Comparison of ENCODE assay signal across 11 cellular contexts in genomic region chr17:82527893-82528292, GRCh38.
DNase-seq lines count a peak whose midpoint lies in the region; ATAC-seq and TF ChIP-seq lines count a peak whose summit lies in the region.
"Had no signal": no experiment of that assay in that cellular context is flagged by ENCODE, and none has a peak within 500 bp of the region (broad histone marks: within the 10 kb centered on the region; RNA-seq: fewer than 3 reads in every experiment).

No MANE protein-coding gene starts in this region.

- no peaks in the 10 kb centered on the region for H3K27me3 ChIP-seq in adipocyte (replicated peaks; ENCODE audit: control insufficient read depth, insufficient read depth, low read length)
- H3K27me3 ChIP-seq in MM.1S (replicated peaks; ENCODE audit: insufficient read depth, low read length), result no peaks in the 10 kb centered on the region
- H3K27me3 ChIP-seq: neutrophil, Peyer's patch had no signal

- H3K9me2 ChIP-seq in MM.1S (replicated peaks; ENCODE audit: insufficient read depth, low read length), result no peaks in the 10 kb centered on the region

- H3F3A ChIP-seq in MM.1S (ENCODE audit: insufficient read depth, low read length), result no peaks in the 10 kb centered on the region

- H3K9me3 ChIP-seq in adipocyte (ENCODE audit: control insufficient read depth, low read length), result no peaks in the 10 kb centered on the region
- no peaks in the 10 kb centered on the region for H3K9me3 ChIP-seq in MM.1S (replicated peaks; ENCODE audit: insufficient read depth, low read length)
- H3K9me3 ChIP-seq: neutrophil, Peyer's patch had no signal

- no peak overlapping the region for H3K4me3 Mint-ChIP-seq in activated T-cell treated with anti-CD3 and anti-CD28 coated beads, Interleukin-2, amount 50 U/mL, for 24 hours
- no peak overlapping the region for H3K4me3 Mint-ChIP-seq in stimulated activated naive B cell treated with anti-CD40 and anti-IgM and Interleukin-4, amounts not matched to agents 10 μg/mL and 1 μg/mL and 100 μg/mL, for 72 hours

- H3K4me1 ChIP-seq in adipocyte (ENCODE audit: control insufficient read depth, insufficient read depth, low read length), result peaks cover 46% of the 10 kb centered on the region
- no peaks in the 10 kb centered on the region for H3K4me1 ChIP-seq in MM.1S (ENCODE audit: low read length)

- no peaks in the 10 kb centered on the region for H3K36me3 ChIP-seq in adipocyte (ENCODE audit: control insufficient read depth, insufficient read depth, low read length, severe bottlenecking)
- no peaks in the 10 kb centered on the region for H3K36me3 ChIP-seq in MM.1S (replicated peaks; ENCODE audit: insufficient read depth, low read length)
- H3K36me3 ChIP-seq: neutrophil, Peyer's patch had no signal

- no peak overlapping the region for H3K4me2 ChIP-seq in MM.1S (ENCODE audit: low read depth, low read length)

- H3K4me3 ChIP-seq in adipocyte (ENCODE audit: low read length), result peak overlapping the region; percentile 0
- H3K4me3 ChIP-seq in MM.1S (ENCODE audit: low read length), result no peak overlapping the region
- H3K4me3 ChIP-seq: Peyer's patch had no signal

- no peak for ATAC-seq in stimulated activated naive B cell treated with anti-CD40 and anti-IgM and Interleukin-4, amounts not matched to agents 10 μg/mL and 1 μg/mL and 100 μg/mL, for 72 hours (replicated peaks)

- H4K20me1 ChIP-seq in MM.1S (ENCODE audit: insufficient read depth, low read length), result peaks cover 67% of the 10 kb centered on the region

- no peaks in the 10 kb centered on the region for H3K27me3 Mint-ChIP-seq in activated T-cell treated with anti-CD3 and anti-CD28 coated beads, Interleukin-2, amount 50 U/mL, for 24 hours
- no peaks in the 10 kb centered on the region for H3K27me3 Mint-ChIP-seq in stimulated activated naive B cell treated with anti-CD40 and anti-IgM and Interleukin-4, amounts not matched to agents 10 μg/mL and 1 μg/mL and 100 μg/mL, for 72 hours

- peaks cover 100% of the 10 kb centered on the region for H3K79me2 ChIP-seq in MM.1S (ENCODE audit: low read length)

- no peaks in the 10 kb centered on the region for H3K9me3 Mint-ChIP-seq in activated T-cell treated with anti-CD3 and anti-CD28 coated beads, Interleukin-2, amount 50 U/mL, for 24 hours
- H3K9me3 Mint-ChIP-seq in stimulated activated naive B cell treated with anti-CD40 and anti-IgM and Interleukin-4, amounts not matched to agents 10 μg/mL and 1 μg/mL and 100 μg/mL, for 72 hours, result no peaks in the 10 kb centered on the region

- peak overlapping the region; percentile 41 for H3K27ac Mint-ChIP-seq in activated T-cell treated with anti-CD3 and anti-CD28 coated beads, Interleukin-2, amount 50 U/mL, for 24 hours
- H3K27ac Mint-ChIP-seq in stimulated activated naive B cell treated with anti-CD40 and anti-IgM and Interleukin-4, amounts not matched to agents 10 μg/mL and 1 μg/mL and 100 μg/mL, for 72 hours, result peak overlapping the region; percentile 56

- no peak overlapping the region for H3K27ac ChIP-seq in MM.1S (ENCODE audit: low read length)
- H3K27ac ChIP-seq: neutrophil had no signal

- peaks cover 48% of the 10 kb centered on the region for H3K36me3 Mint-ChIP-seq in activated T-cell treated with anti-CD3 and anti-CD28 coated beads, Interleukin-2, amount 50 U/mL, for 24 hours (ENCODE audit: low read depth)
- peaks cover 12 to 28% of the 10 kb centered on the region in 2 donors for H3K36me3 Mint-ChIP-seq in stimulated activated naive B cell treated with anti-CD40 and anti-IgM and Interleukin-4, amounts not matched to agents 10 μg/mL and 1 μg/mL and 100 μg/mL, for 72 hours

- H3K4me1 Mint-ChIP-seq in activated T-cell treated with anti-CD3 and anti-CD28 coated beads, Interleukin-2, amount 50 U/mL, for 24 hours (ENCODE audit: low read depth), result peaks cover 68% of the 10 kb centered on the region
- peaks cover 43 to 62% of the 10 kb centered on the region in 2 donors for H3K4me1 Mint-ChIP-seq in stimulated activated naive B cell treated with anti-CD40 and anti-IgM and Interleukin-4, amounts not matched to agents 10 μg/mL and 1 μg/mL and 100 μg/mL, for 72 hours

- no peak overlapping the region for H2AFZ ChIP-seq in MM.1S (ENCODE audit: low read length)

- no peak for DNase-seq in activated T-cell treated with anti-CD3 and anti-CD28 coated beads, Interleukin-2, amount 50 U/mL, for 24 hours
- DNase-seq in activated T-cell treated with anti-CD3 and anti-CD28 coated beads, Interleukin-2, amount 50 U/mL, for 48 hours, result no peak
- DNase-seq in adipocyte (ENCODE audit: low read depth), result no peak
- peak; percentile 40 for DNase-seq in inferior parietal cortex (ENCODE audit: extremely low spot score)
- no peak for DNase-seq in stimulated activated naive B cell treated with anti-CD40 and anti-IgM and Interleukin-4, amounts not matched to agents 10 μg/mL and 1 μg/mL and 100 μg/mL, for 72 hours
- no peak for DNase-seq in MM.1S
- DNase-seq in NCI-H1436 treated with DMSO at 0.1 percent for 48 hours (lab: John Stamatoyannopoulos, UW), result no peak
- DNase-seq in NCI-H82 treated with DMSO at 0.1 percent for 48 hours (lab: John Stamatoyannopoulos, UW; ENCODE audit: unreplicated experiment), result no peak
- DNase-seq: NCI-H226, Peyer's patch had no signal

- H3K9ac ChIP-seq in adipocyte (ENCODE audit: low read length), result no peak overlapping the region
- no peak overlapping the region for H3K9ac ChIP-seq in MM.1S (ENCODE audit: low read length)

- TF ChIP-seq CTCF in MM.1S (IDR thresholded peaks at IDR 0.05; ENCODE audit: low read length), result no peak
